ENCODE assay signal across 10 cellular contexts in genomic region chr11:69949327-69949726, GRCh38.
DNase-seq lines count a peak whose midpoint lies in the region; ATAC-seq and TF ChIP-seq lines count a peak whose summit lies in the region.
"Had no signal": no experiment of that assay in that cellular context is flagged by ENCODE, and none has a peak within 500 bp of the region (broad histone marks: within the 10 kb centered on the region; RNA-seq: fewer than 3 reads in every experiment).

No MANE protein-coding gene starts in this region.

- H3K4me3 ChIP-seq in HEK293 (ENCODE audit: low read depth, low read length), result no peak overlapping the region
- no peak overlapping the region for H3K4me3 ChIP-seq in colonic mucosa

- H3K4me1 ChIP-seq in HEK293 (ENCODE audit: control insufficient read depth, insufficient read depth, low read length) (no peaks in the 10 kb centered on the region), colonic mucosa (peaks cover 12% of the 10 kb centered on the region)

- ATAC-seq in left ventricle myocardium superior, result peak; percentile 45

- POLR2A ChIA-PET in HEK293 (lab: Yijun Ruan, JAX), result no interaction called here

- no peak overlapping the region for H3K9ac ChIP-seq in colonic mucosa (ENCODE audit: low read depth in 2 of 2, low read length in 2 of 2)

- CTCF ChIA-PET in HEK293 (lab: Yijun Ruan, JAX), result interaction anchor here (0.6 to 3.9 kb wide), 16 partner anchors 9 to 656 kb away, joined by 3 to 15 read pairs (median 4); no protein-coding TSS in a partner anchor

- no peaks in the 10 kb centered on the region for H3K27me3 ChIP-seq in colonic mucosa

- peak; percentile 70 for DNase-seq in amniotic stem cell (lab: John Stamatoyannopoulos, UW)
- peak; percentile 25 for DNase-seq in left ventricle myocardium superior
- peak; percentile 63 for DNase-seq in stromal cell of bone marrow (ENCODE audit: low read depth)
- DNase-seq in colonic mucosa, result no peak
- no peak for DNase-seq in MV-4-11 (lab: John Stamatoyannopoulos, UW)
- DNase-seq in NCI-H748 (lab: John Stamatoyannopoulos, UW; ENCODE audit: unreplicated experiment), result no peak
- DNase-seq in stimulated activated CD4-positive, alpha-beta T cell treated with anti-CD3 and anti-CD28 coated beads, Interleukin-12 subunit alpha, Interleukin-12 subunit beta, amount 100 ng/mL, for 4 hours, result no peak
- DNase-seq: activated T-cell treated with anti-CD3 and anti-CD28 coated beads for 4 hours, occipital lobe had no signal

- H3K27ac ChIP-seq in HEK293 (ENCODE audit: extremely low read depth, low read depth, low read length) (no peak overlapping the region), colonic mucosa (no peak overlapping the region)

- intact Hi-C loops in left ventricle myocardium superior (cut with micrococcal nuclease) (no loop called here), colonic mucosa (cut with DNase I) (loop anchor here (10.0 kb wide), 1 partner anchor 125 kb away; the partner anchor contains the start of gene ANO1)

- no peak for TF ChIP-seq CTCF in HEK293 (tag by site-specific recombination; IDR thresholded peaks at IDR 0.05)
- TF ChIP-seq CTCF in colonic mucosa (IDR thresholded peaks at IDR 0.05), result no peak

- no peaks in the 10 kb centered on the region for H3K9me3 ChIP-seq in HEK293 (ENCODE audit: control insufficient read depth, insufficient read depth, low read depth, low read length)
- no peaks in the 10 kb centered on the region for H3K9me3 ChIP-seq in colonic mucosa

- H3K36me3 ChIP-seq in HEK293 (ENCODE audit: control insufficient read depth in 2 of 2, insufficient read depth in 1 of 2, low read length in 2 of 2), result no peaks in the 10 kb centered on the region
- H3K36me3 ChIP-seq in colonic mucosa, result no peaks in the 10 kb centered on the region

TF ChIP-seq in HEK293, 187 proteins besides CTCF, POLR2A, EP300 and RAD21:
- TF ChIP-seq PBX3 (CRISPR knock-in tag; IDR thresholded peaks at IDR 0.05) (no peak), GLIS1 (tag by site-specific recombination; IDR thresholded peaks at IDR 0.05) (peak; percentile 29; the same call in 1 of the 2 replicates), ZNF660 (tag by site-specific recombination; IDR thresholded peaks at IDR 0.05) (peak; percentile 54; the same call in 1 of the 2 replicates), KLF17 (tag by site-specific recombination; IDR thresholded peaks at IDR 0.05) (peak; percentile 33; the same call in 1 of the 2 replicates)

Comparison
In these comparisons a context has a peak if more than half of its experiments do, and no peak if none do; other contexts are left out.
1. DNase-seq: peak in amniotic stem cell (single experiment), left ventricle myocardium superior (single experiment) and stromal cell of bone marrow (single experiment); none in colonic mucosa (single experiment), MV-4-11 (single experiment), NCI-H748 (single experiment) and stimulated activated CD4-positive, alpha-beta T cell treated with anti-CD3 and anti-CD28 coated beads, Interleukin-12 subunit alpha, Interleukin-12 subunit beta, amount 100 ng/mL, for 4 hours (single experiment).